Comparison of ENCODE assay signal across 13 cellular contexts in the genomic region with DNA sequence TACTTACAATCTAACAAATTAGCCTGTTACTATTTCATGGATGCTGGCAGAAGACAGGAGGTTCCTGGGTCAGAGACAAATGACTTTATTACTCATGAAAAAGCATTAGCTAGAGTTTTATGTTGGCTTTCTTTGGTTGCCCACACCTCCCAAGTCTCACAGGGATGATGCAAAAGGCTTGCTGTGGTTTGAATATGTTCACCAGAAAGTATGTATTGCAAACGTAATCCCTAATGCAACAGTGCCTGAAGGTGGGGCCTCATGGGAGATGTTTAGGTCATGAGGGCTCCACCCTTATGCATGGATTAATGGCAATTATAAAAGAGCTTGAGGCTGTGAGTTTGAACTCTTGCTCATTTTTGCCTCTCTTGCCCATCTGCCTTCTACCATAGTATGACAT. TPM values are rescaled to one million over a fixed set of nuclear protein-coding genes. Genes with fewer than 3 reads are reported as not detected.
A peak's percentile ranks its signal among the peaks of the same experiment; 100 is the strongest.
DNase-seq lines count a peak whose midpoint lies in the region; ATAC-seq, FAIRE-seq and TF ChIP-seq lines count a peak whose summit lies in the region.
"Had no signal": no experiment of that assay in that cellular context is flagged by ENCODE, and none has a peak within 500 bp of the region (broad histone marks: within the 10 kb centered on the region; RNA-seq: fewer than 3 reads in every experiment).

No MANE protein-coding gene starts in this region.

- CTCF ChIA-PET in GM12878 (lab: Yijun Ruan, JAX), result interaction anchor here (0.9 to 1.3 kb wide), 4 partner anchors 17 to 97 kb away, joined by 3 to 5 read pairs (median 4); no protein-coding TSS in a partner anchor

- H3K36me3 Mint-ChIP-seq in H9 (ENCODE audit: insufficient read depth in 1 of 3, low read depth in 3 of 3), result peaks cover 4 to 17% (median 4%) of the 10 kb centered on the region in 3 experiments; a peak in 6 of 7 replicates

- H3K4me3 ChIP-seq in GM06990 (replicated peaks; ENCODE audit: low read depth, low read length) (no peak overlapping the region), GM12878 (no peak overlapping the region), osteoblast (ENCODE audit: insufficient read depth, low read length) (no peak overlapping the region), mesendoderm (ENCODE audit: low read length) (no peak overlapping the region)

- POLR2A ChIA-PET in GM12878 (lab: Charles Lee), result no interaction called here

- no peak overlapping the region for H4K91ac ChIP-seq in H9 (ENCODE audit: insufficient read length, low read depth, low read length)

- H4K8ac ChIP-seq in mesendoderm (ENCODE audit: low read depth, low read length), result no peak overlapping the region
- H4K8ac ChIP-seq in H9 (replicated peaks; ENCODE audit: insufficient read length, low read depth, low read length), result no peak overlapping the region

- H4K20me1 ChIP-seq in GM12878 (ENCODE audit: control insufficient read depth, insufficient read depth), result no peaks in the 10 kb centered on the region
- no peaks in the 10 kb centered on the region for H4K20me1 ChIP-seq in osteoblast (ENCODE audit: insufficient read depth, low read length)
- H4K20me1 ChIP-seq in H9 (ENCODE audit: control insufficient read depth, insufficient read depth, insufficient read length), result no peaks in the 10 kb centered on the region

- H3K79me1 ChIP-seq in mesendoderm (ENCODE audit: low read length) (no peaks in the 10 kb centered on the region), H9 (ENCODE audit: insufficient read depth, low read depth, low read length, poor library complexity, severe bottlenecking) (no peaks in the 10 kb centered on the region)

- TF ChIP-seq RAD21 in GM12878 (IDR thresholded peaks at IDR 0.05; ENCODE audit: insufficient read depth, low read depth, low read length), result no peak

- H3K36me3 ChIP-seq in GM06990 (ENCODE audit: control insufficient read depth, insufficient read depth, low read length) (no peaks in the 10 kb centered on the region), GM12878 (ENCODE audit: control insufficient read depth in 2 of 2, insufficient read depth in 2 of 2, low read length in 1 of 2) (no peaks in the 10 kb centered on the region), osteoblast (ENCODE audit: insufficient read depth, low read length) (no peaks in the 10 kb centered on the region), mesendoderm (ENCODE audit: control insufficient read depth, insufficient read depth, low read length) (no peaks in the 10 kb centered on the region)

- H3K27ac ChIP-seq in GM12878 (ENCODE audit: control insufficient read depth, insufficient read depth) (no peak overlapping the region), osteoblast (ENCODE audit: low read depth, low read length) (peak overlapping the region; percentile 100), mesendoderm (ENCODE audit: low read depth, low read length) (no peak overlapping the region), H9 (ENCODE audit: insufficient read length, low read depth, low read length) (no peak overlapping the region)

- TF ChIP-seq POLR2A in GM12878 (IDR thresholded peaks at IDR 0.05; ENCODE audit: low read depth, low read length), result no peak

- H3K4me1 ChIP-seq in GM12878 (ENCODE audit: control insufficient read depth, insufficient read depth, low read length) (peaks cover 4% of the 10 kb centered on the region; the same call in 1 of the 2 replicates), osteoblast (ENCODE audit: insufficient read depth, low read length) (peaks cover 55% of the 10 kb centered on the region), mesendoderm (ENCODE audit: control insufficient read depth, low read depth, low read length) (peaks cover 2% of the 10 kb centered on the region), H9 (ENCODE audit: insufficient read depth, low read length) (peaks cover 20% of the 10 kb centered on the region)

- H3T11ph ChIP-seq in H9 (ENCODE audit: low read length), result no peak overlapping the region

- H2BK20ac ChIP-seq in H9 (ENCODE audit: low read depth, low read length, poor library complexity, severe bottlenecking), result no peak overlapping the region

- no peak overlapping the region for H3K18ac ChIP-seq in mesendoderm (ENCODE audit: low read length)
- no peak overlapping the region for H3K18ac ChIP-seq in H9 (ENCODE audit: insufficient read length, low read depth, low read length)

- RAD21 ChIA-PET in GM12878 (lab: Charles Lee; ENCODE audit: unreplicated experiment), result no interaction called here

- H2BK15ac ChIP-seq in mesendoderm (replicated peaks; ENCODE audit: low read depth) (no peak overlapping the region), H9 (ENCODE audit: low read depth, low read length) (no peak overlapping the region)

- H3K9me3 ChIP-seq in GM12878 (replicated peaks; ENCODE audit: control insufficient read depth, insufficient read depth, low read length), result no peaks in the 10 kb centered on the region
- no peaks in the 10 kb centered on the region for H3K9me3 ChIP-seq in osteoblast (ENCODE audit: low read depth, low read length)
- H3K9me3 ChIP-seq in H9 (ENCODE audit: control insufficient read depth, low read depth, low read length), result no peaks in the 10 kb centered on the region

- peaks cover 66 to 67% of the 10 kb centered on the region in 2 experiments for H3K4me1 Mint-ChIP-seq in H9
- H3K4me1 Mint-ChIP-seq: activated B cell treated with CpG ODN at 0.5 μM for 24 hours had no signal

- WGBS in GM12878 (ENCODE audit: insufficient coverage, insufficient replicate concordance, low lambda C conversion rate, missing lambda C conversion rate), result 0% methylated on average over 1 of the region's 1 CpG
- WGBS in mesendoderm (ENCODE audit: extremely low coverage, insufficient coverage, low lambda C conversion rate), result no CpG with 5 or more reads among the region's 1 CpG
- WGBS in H9 (ENCODE audit: extremely low coverage, insufficient read length, low lambda C conversion rate), result no CpG with 5 or more reads among the region's 1 CpG

- DNase-seq in GM06990 (ENCODE audit: extremely low read depth, insufficient read length) (peak; percentile 34), GM12878 (ENCODE audit: low read depth, low spot score) (no peak), osteoblast (ENCODE audit: insufficient read length, low spot score, missing footprints) (peak; percentile 14), mesendoderm (no peak), NCI-H2171 (lab: John Stamatoyannopoulos, UW) (no peak), H9 (no peak)
- DNase-seq: activated B cell treated with CpG ODN at 0.5 μM for 24 hours; activated naive CD4-positive, alpha-beta T cell treated with anti-CD3 and anti-CD28 coated beads for 36 hours; PC-3; small intestine had no signal

- BruUV-seq in GM12878 (replicated peaks; lab: Mats Ljungman, UMichigan), result no TSS peak

- H2AK5ac ChIP-seq in mesendoderm (ENCODE audit: low read length) (no peak overlapping the region), H9 (ENCODE audit: insufficient read length, low read length) (no peak overlapping the region)

- H2BK5ac ChIP-seq in mesendoderm (ENCODE audit: low read length) (no peak overlapping the region), H9 (ENCODE audit: insufficient read length, low read length) (no peak overlapping the region)

- no peaks in the 10 kb centered on the region for H3K9me3 Mint-ChIP-seq in H9

- intact Hi-C loops in GM12878 (cut with micrococcal nuclease; ENCODE audit: unreplicated experiment), result no loop called here

- H3K23me2 ChIP-seq in H9 (ENCODE audit: insufficient read length, low read depth, low read length, poor library complexity, severe bottlenecking), result no peaks in the 10 kb centered on the region

- no peak overlapping the region for H3K9ac ChIP-seq in GM12878 (ENCODE audit: control insufficient read depth, insufficient read depth, low read length)
- H3K9ac ChIP-seq in mesendoderm (ENCODE audit: low read length), result no peak overlapping the region
- no peak overlapping the region for H3K9ac ChIP-seq in H9 (ENCODE audit: extremely low read depth, insufficient read length, low read length)

- in situ Hi-C loops in GM12878 (cut with MboI), result no loop called here

- H2BK120ac ChIP-seq in mesendoderm (ENCODE audit: low read depth, low read length) (no peak overlapping the region), H9 (ENCODE audit: low read depth, low read length, poor library complexity, severe bottlenecking) (no peak overlapping the region)

- H3K79me2 ChIP-seq in GM12878 (ENCODE audit: control insufficient read depth, insufficient read depth, low read length) (no peaks in the 10 kb centered on the region), osteoblast (ENCODE audit: insufficient read depth, low read length) (peaks cover 18% of the 10 kb centered on the region), mesendoderm (ENCODE audit: control insufficient read depth, insufficient read depth, low read length) (no peaks in the 10 kb centered on the region), H9 (ENCODE audit: insufficient read depth, low read length) (peaks cover 6% of the 10 kb centered on the region; the same call in 1 of the 2 replicates)

- no peak overlapping the region for H3K14ac ChIP-seq in H9 (ENCODE audit: insufficient read depth, low read length)

- H3K27ac Mint-ChIP-seq in H9, result no peak overlapping the region
- H3K27ac Mint-ChIP-seq: activated B cell treated with CpG ODN at 0.5 μM for 24 hours; activated naive CD4-positive, alpha-beta T cell treated with anti-CD3 and anti-CD28 coated beads for 36 hours had no signal

- H4K5ac ChIP-seq in mesendoderm (ENCODE audit: low read length) (no peak overlapping the region), H9 (ENCODE audit: insufficient read length, low read depth, low read length) (no peak overlapping the region)

- SMC1A ChIA-PET in GM12878 (lab: Charles Lee; ENCODE audit: uncharacterized antibody, unreplicated experiment), result interaction anchor here (1.0 to 2.2 kb wide), 5 partner anchors 8 to 94 kb away, joined by 3 to 7 read pairs (median 3); no protein-coding TSS in a partner anchor

- FAIRE-seq in GM12878 (lab: Jason Lieb, UNC), result no peak
- FAIRE-seq: G401.6, small intestine had no signal

- H2AFZ ChIP-seq in GM12878 (ENCODE audit: control insufficient read depth, low read depth, low read length) (no peak overlapping the region), osteoblast (ENCODE audit: low read length) (no peak overlapping the region), H9 (ENCODE audit: low read length) (no peak overlapping the region)

- no peaks in the 10 kb centered on the region for H3K27me3 Mint-ChIP-seq in H9 (ENCODE audit: low read depth)

- H3K56ac ChIP-seq in mesendoderm (ENCODE audit: low read length) (no peak overlapping the region), H9 (ENCODE audit: insufficient read length, low read depth, low read length) (no peak overlapping the region)

- no peak for TF ChIP-seq EP300 in GM12878 (IDR thresholded peaks at IDR 0.05; ENCODE audit: borderline replicate concordance in 1 of 2, control insufficient read depth in 1 of 2, low read depth in 2 of 2, low read length in 2 of 2)

- no peak overlapping the region for H2BK12ac ChIP-seq in H9 (ENCODE audit: insufficient read length, low read depth, low read length)

- ATAC-seq in HG03342 (IDR thresholded peaks at IDR 0.05; ENCODE audit: unreplicated experiment) (peak; percentile 11), GM12878 (peak; percentile 65), HG03378 (IDR thresholded peaks at IDR 0.05; ENCODE audit: unreplicated experiment) (no peak)
- ATAC-seq: PC-3 had no signal

- H3K27me3 ChIP-seq in GM06990 (replicated peaks; ENCODE audit: control insufficient read depth, insufficient read depth, low read length), result no peaks in the 10 kb centered on the region
- H3K27me3 ChIP-seq in GM12878 (replicated peaks in 1 of 2; ENCODE audit: control insufficient read depth in 2 of 2, insufficient read depth in 2 of 2, low read length in 1 of 2), result no peaks in the 10 kb centered on the region
- no peaks in the 10 kb centered on the region for H3K27me3 ChIP-seq in osteoblast (ENCODE audit: insufficient read depth, low read length)
- H3K27me3 ChIP-seq in mesendoderm (ENCODE audit: insufficient read depth, low read length, poor library complexity), result no peaks in the 10 kb centered on the region
- no peaks in the 10 kb centered on the region for H3K27me3 ChIP-seq in H9 (ENCODE audit: insufficient read depth, low read length)

- H3K23ac ChIP-seq in mesendoderm (ENCODE audit: low read length) (no peak overlapping the region), H9 (ENCODE audit: insufficient read length, low read depth, low read length) (no peak overlapping the region)

- H3K4ac ChIP-seq in mesendoderm (ENCODE audit: low read depth, low read length) (no peak overlapping the region), H9 (ENCODE audit: low read depth, low read length) (no peak overlapping the region)

- no peak overlapping the region for H3K4me2 ChIP-seq in GM12878 (ENCODE audit: control insufficient read depth, insufficient read depth)
- H3K4me2 ChIP-seq in osteoblast (ENCODE audit: insufficient read depth, low read length), result peak overlapping the region; percentile 15
- H3K4me2 ChIP-seq in mesendoderm (ENCODE audit: low read length), result no peak overlapping the region
- no peak overlapping the region for H3K4me2 ChIP-seq in H9 (ENCODE audit: insufficient read depth, insufficient read length, low read length)

- no peak overlapping the region for H3K4me3 Mint-ChIP-seq in H9
- H3K4me3 Mint-ChIP-seq: activated B cell treated with CpG ODN at 0.5 μM for 24 hours; activated naive CD4-positive, alpha-beta T cell treated with anti-CD3 and anti-CD28 coated beads for 36 hours had no signal

- TF ChIP-seq CTCF in GM06990 (IDR thresholded peaks at IDR 0.05; ENCODE audit: insufficient read depth, low read length, poor library complexity, severe bottlenecking) (no peak), GM12878 (IDR thresholded peaks at IDR 0.05 in 2 of 3, conservative IDR thresholded peaks at IDR 0.05 in 1 of 3; ENCODE audit: control insufficient read depth in 2 of 3, extremely low read depth in 1 of 3, insufficient read depth in 1 of 3, low read depth in 3 of 3, low read length in 3 of 3) (no peak), osteoblast (IDR thresholded peaks at IDR 0.05; ENCODE audit: extremely low read depth, low read depth, low read length) (no peak), H9 (conservative IDR thresholded peaks at IDR 0.05) (no peak)

RNA-seq across cellular contexts. Expression of a gene that starts 28.5 kb away (rescaled TPM):
- 4.7 and 4.8 TPM in 2 replicates for total RNA-seq in GM12878 (2013; cell fraction: nucleolus; rRNA removed)
- total RNA-seq in GM12878 (2014; rRNA removed), result 0.45 and 0.54 TPM in 2 replicates
- 0.18 and 0.37 TPM in 2 replicates for total RNA-seq in GM12878 (2014; rRNA removed; fragmentation: Illumina TruSeq; extraction: Trizol)
- 0.77 and 1.4 TPM in 2 replicates for total RNA-seq in GM12878 (2021)
- not detected for polyA plus RNA-seq in GM12878 (2011; ENCODE audit: low read depth)
- polyA plus RNA-seq in GM12878 (2011; rRNA removed), result 1.4 and 1.5 TPM in 2 replicates
- polyA plus RNA-seq in GM12878 (2011; cell fraction: cytosol; rRNA removed), result 1.7 and 2.2 TPM in 2 replicates
- 2.0 and 2.6 TPM in 2 replicates for polyA plus RNA-seq in GM12878 (2011; cell fraction: nucleus; rRNA removed)
- 0.07 and 0.13 TPM in 2 replicates for polyA plus RNA-seq in GM12878 (2012)
- 0.59 and 0.74 TPM in 2 replicates for polyA plus RNA-seq in GM12878 (2014; fragmentation: Illumina TruSeq; extraction: Trizol)
- under 1 TPM in 1 of 2 experiments, not detected in 1; 0.16 TPM for polyA plus RNA-seq in GM12878 (2014; fragmentation: Nextera tagmentation; extraction: Ambion mirVana)
- 1.1 and 1.5 TPM in 2 replicates for polyA plus RNA-seq in GM12878 (2014; rRNA removed)
- polyA plus RNA-seq in GM12878 (2016; fragmentation: Nextera tagmentation; extraction: Ambion mirVana), result under 1 TPM; 0.08 to 0.11 TPM
- polyA minus RNA-seq in GM12878 (2011; rRNA and poly(A)+ RNA removed), result 1.8 and 2.0 TPM in 2 replicates
- polyA minus RNA-seq in GM12878 (2011; cell fraction: cytosol; rRNA and poly(A)+ RNA removed), result 0.42 and 1.1 TPM in 2 replicates
- 0.97 and 1.7 TPM in 2 replicates for polyA minus RNA-seq in GM12878 (2011; cell fraction: nucleus; rRNA and poly(A)+ RNA removed)
- 80.4 and 119 TPM in 2 replicates for total RNA-seq in osteoblast
- polyA plus RNA-seq in mesendoderm (2013, experiment 1 of 2), result 55.9 TPM
- 57.0 TPM for polyA plus RNA-seq in mesendoderm (2013, experiment 2 of 2)
- 510 and 515 TPM in 2 replicates for total RNA-seq in H9 (2021)
- total RNA-seq: activated B cell treated with CpG ODN at 0.5 μM for 24 hours had no signal

Comparison
In these comparisons a context has a peak if more than half of its experiments do, and no peak if none do; other contexts are left out.
1. DNase-seq: peak in GM06990 (single experiment) and osteoblast (single experiment); none in GM12878 (single experiment), mesendoderm (single experiment), NCI-H2171 (single experiment) and H9 (single experiment).
2. RNA of a gene that starts 28.5 kb away (total RNA-seq): 510 to 515 TPM in H9 and 80.4 to 119 TPM in osteoblast; 0.18 to 4.8 TPM in GM12878; every median in the first group is over 10 times any median in the second.